12 cellular contexts compared by ENCODE assay signal in genomic region chr3:149902498-149903139, GRCh38.
DNase-seq lines count a peak whose midpoint lies in the region; ATAC-seq and TF ChIP-seq lines count a peak whose summit lies in the region.
"Had no signal": no experiment of that assay in that cellular context is flagged by ENCODE, and none has a peak within 500 bp of the region (broad histone marks: within the 10 kb centered on the region; RNA-seq: fewer than 3 reads in every experiment).

No MANE protein-coding gene starts in this region.

- H3K27ac Mint-ChIP-seq in activated CD8-positive, alpha-beta T cell treated with anti-CD3 and anti-CD28 coated beads for 36 hours, result no peak overlapping the region
- no peak overlapping the region for H3K27ac Mint-ChIP-seq in activated CD8-positive, alpha-beta T cell treated with anti-CD3 and anti-CD28 coated beads, Interleukin-2, amount 10 ng/mL, durations not matched to agents 7 days and 5 days
- peak overlapping the region; percentile 1 for H3K27ac Mint-ChIP-seq in central memory CD8-positive, alpha-beta T cell (ENCODE audit: low read depth)
- H3K27ac Mint-ChIP-seq in activated naive CD4-positive, alpha-beta T cell treated with anti-CD3 and anti-CD28 coated beads for 36 hours, result no peak overlapping the region
- H3K27ac Mint-ChIP-seq: T-helper 2 cell treated with Interferon-gamma antibody and Interleukin-4, amounts not matched to agents 5 μg/mL and 100 μg/mL, for 36 hours had no signal

- H3K36me3 Mint-ChIP-seq in activated CD8-positive, alpha-beta T cell treated with anti-CD3 and anti-CD28 coated beads for 36 hours (ENCODE audit: low read depth), result peaks cover 5% of the 10 kb centered on the region
- H3K36me3 Mint-ChIP-seq in activated CD8-positive, alpha-beta T cell treated with anti-CD3 and anti-CD28 coated beads, Interleukin-2, amount 10 ng/mL, durations not matched to agents 7 days and 5 days (ENCODE audit: low read depth), result peaks cover 11% of the 10 kb centered on the region
- H3K36me3 Mint-ChIP-seq in central memory CD8-positive, alpha-beta T cell (ENCODE audit: insufficient read depth), result no peaks in the 10 kb centered on the region
- peaks cover 15% of the 10 kb centered on the region for H3K36me3 Mint-ChIP-seq in activated naive CD4-positive, alpha-beta T cell treated with anti-CD3 and anti-CD28 coated beads for 36 hours (ENCODE audit: low read depth)

- no peak overlapping the region for H3K27ac ChIP-seq in smooth muscle cell (ENCODE audit: low read depth)
- H3K27ac ChIP-seq: hepatocyte had no signal

- no peak overlapping the region for H3K4me2 ChIP-seq in smooth muscle cell
- H3K4me2 ChIP-seq: hepatocyte had no signal

- H3K4me1 Mint-ChIP-seq in activated CD8-positive, alpha-beta T cell treated with anti-CD3 and anti-CD28 coated beads for 36 hours (ENCODE audit: low read depth), result no peaks in the 10 kb centered on the region
- no peaks in the 10 kb centered on the region for H3K4me1 Mint-ChIP-seq in activated CD8-positive, alpha-beta T cell treated with anti-CD3 and anti-CD28 coated beads, Interleukin-2, amount 10 ng/mL, durations not matched to agents 7 days and 5 days (ENCODE audit: low read depth)
- peaks cover 13% of the 10 kb centered on the region for H3K4me1 Mint-ChIP-seq in central memory CD8-positive, alpha-beta T cell
- H3K4me1 Mint-ChIP-seq in activated naive CD4-positive, alpha-beta T cell treated with anti-CD3 and anti-CD28 coated beads for 36 hours (ENCODE audit: low read depth), result no peaks in the 10 kb centered on the region

- TF ChIP-seq CTCF in activated CD8-positive, alpha-beta T cell treated with anti-CD3 and anti-CD28 coated beads for 36 hours (IDR thresholded peaks at IDR 0.05), result peak; percentile 27
- TF ChIP-seq CTCF in smooth muscle cell (IDR thresholded peaks at IDR 0.05; ENCODE audit: borderline replicate concordance, insufficient read depth, poor library complexity, severe bottlenecking), result peak; percentile 18

- no peak overlapping the region for H2AFZ ChIP-seq in smooth muscle cell (ENCODE audit: low read depth)
- H2AFZ ChIP-seq: hepatocyte had no signal

- POLR2A ChIA-PET in activated CD8-positive, alpha-beta T cell treated with anti-CD3 and anti-CD28 coated beads for 36 hours (lab: Charles Lee), result no interaction called here
- POLR2A ChIA-PET in activated CD8-positive, alpha-beta T cell treated with anti-CD3 and anti-CD28 coated beads, Interleukin-2, amount 10 ng/mL, durations not matched to agents 7 days and 5 days (lab: Charles Lee), result no interaction called here

- H3K9me3 ChIP-seq in smooth muscle cell (replicated peaks; ENCODE audit: low read depth), result no peaks in the 10 kb centered on the region
- H3K9me3 ChIP-seq: mucosa of descending colon had no signal

- H4K20me1 ChIP-seq in smooth muscle cell (ENCODE audit: low read depth), result no peaks in the 10 kb centered on the region

- H3K4me3 Mint-ChIP-seq in activated CD8-positive, alpha-beta T cell treated with anti-CD3 and anti-CD28 coated beads for 36 hours, result no peak overlapping the region
- H3K4me3 Mint-ChIP-seq in activated CD8-positive, alpha-beta T cell treated with anti-CD3 and anti-CD28 coated beads, Interleukin-2, amount 10 ng/mL, durations not matched to agents 7 days and 5 days, result no peak overlapping the region
- no peak overlapping the region for H3K4me3 Mint-ChIP-seq in central memory CD8-positive, alpha-beta T cell
- H3K4me3 Mint-ChIP-seq in activated naive CD4-positive, alpha-beta T cell treated with anti-CD3 and anti-CD28 coated beads for 36 hours, result no peak overlapping the region
- H3K4me3 Mint-ChIP-seq: IgD-negative memory B cell; T-helper 2 cell treated with Interferon-gamma antibody and Interleukin-4, amounts not matched to agents 5 μg/mL and 100 μg/mL, for 36 hours had no signal

- no peaks in the 10 kb centered on the region for H3K36me3 ChIP-seq in smooth muscle cell (ENCODE audit: low read depth)

- CTCF ChIA-PET in activated CD8-positive, alpha-beta T cell treated with anti-CD3 and anti-CD28 coated beads for 36 hours (lab: Charles Lee), result interaction anchor here (1.0 to 1.6 kb wide), 3 partner anchors 12 to 131 kb away, joined by 3 to 4 read pairs (median 4); no protein-coding TSS in a partner anchor
- CTCF ChIA-PET in activated CD8-positive, alpha-beta T cell treated with anti-CD3 and anti-CD28 coated beads, Interleukin-2, amount 10 ng/mL, durations not matched to agents 7 days and 5 days (lab: Charles Lee), result interaction anchor here (0.8 to 0.9 kb wide), 2 partner anchors 10 to 23 kb away, joined by 3 to 4 read pairs; no protein-coding TSS in a partner anchor
- CTCF ChIA-PET in activated naive CD4-positive, alpha-beta T cell treated with anti-CD3 and anti-CD28 coated beads for 36 hours (lab: Charles Lee), result interaction anchor here (0.6 kb wide), 1 partner anchor 617 kb away, joined by 3 read pairs; no protein-coding TSS in a partner anchor

- WGBS in smooth muscle cell (ENCODE audit: low lambda C conversion rate), result 84% methylated on average over 3 of the region's 3 CpGs

- H3K9ac ChIP-seq in smooth muscle cell (ENCODE audit: low read depth), result no peak overlapping the region

- no peaks in the 10 kb centered on the region for H3K4me1 ChIP-seq in smooth muscle cell (ENCODE audit: low read depth)

- no peaks in the 10 kb centered on the region for H3K9me3 Mint-ChIP-seq in activated CD8-positive, alpha-beta T cell treated with anti-CD3 and anti-CD28 coated beads for 36 hours
- H3K9me3 Mint-ChIP-seq in activated CD8-positive, alpha-beta T cell treated with anti-CD3 and anti-CD28 coated beads, Interleukin-2, amount 10 ng/mL, durations not matched to agents 7 days and 5 days (ENCODE audit: insufficient read depth), result no peaks in the 10 kb centered on the region
- H3K9me3 Mint-ChIP-seq in central memory CD8-positive, alpha-beta T cell, result no peaks in the 10 kb centered on the region
- H3K9me3 Mint-ChIP-seq in activated naive CD4-positive, alpha-beta T cell treated with anti-CD3 and anti-CD28 coated beads for 36 hours, result no peaks in the 10 kb centered on the region
- H3K9me3 Mint-ChIP-seq: IgD-negative memory B cell; T-helper 2 cell treated with Interferon-gamma antibody and Interleukin-4, amounts not matched to agents 5 μg/mL and 100 μg/mL, for 36 hours had no signal

- H3F3A ChIP-seq in smooth muscle cell (ENCODE audit: low read depth), result no peaks in the 10 kb centered on the region

- ATAC-seq in activated CD8-positive, alpha-beta T cell treated with anti-CD3 and anti-CD28 coated beads for 36 hours, result no peak
- ATAC-seq in activated CD8-positive, alpha-beta T cell treated with anti-CD3 and anti-CD28 coated beads, Interleukin-2, amount 10 ng/mL, durations not matched to agents 7 days and 5 days, result no peak
- ATAC-seq in central memory CD8-positive, alpha-beta T cell (replicated peaks; ENCODE audit: extremely low read depth, poor library complexity, severe bottlenecking), result no peak
- ATAC-seq in GM21526 (IDR thresholded peaks at IDR 0.05; ENCODE audit: low FRiP score, unreplicated experiment) (no peak), GM21737 (IDR thresholded peaks at IDR 0.05; ENCODE audit: unreplicated experiment) (no peak)
- ATAC-seq: mucosa of descending colon had no signal

- intact Hi-C loops in activated CD8-positive, alpha-beta T cell treated with anti-CD3 and anti-CD28 coated beads for 36 hours (cut with micrococcal nuclease), result no loop called here
- intact Hi-C loops in activated naive CD4-positive, alpha-beta T cell treated with anti-CD3 and anti-CD28 coated beads for 36 hours (cut with micrococcal nuclease), result no loop called here

- no peak overlapping the region for H3K4me3 ChIP-seq in smooth muscle cell
- H3K4me3 ChIP-seq: hepatocyte, mucosa of descending colon had no signal

- no peaks in the 10 kb centered on the region for H3K27me3 ChIP-seq in smooth muscle cell (ENCODE audit: low read depth)
- H3K27me3 ChIP-seq: hepatocyte had no signal

- H3K79me2 ChIP-seq in smooth muscle cell (ENCODE audit: low read depth), result no peaks in the 10 kb centered on the region
- H3K79me2 ChIP-seq: hepatocyte had no signal

- no peaks in the 10 kb centered on the region for H3K27me3 Mint-ChIP-seq in activated CD8-positive, alpha-beta T cell treated with anti-CD3 and anti-CD28 coated beads for 36 hours
- no peaks in the 10 kb centered on the region for H3K27me3 Mint-ChIP-seq in activated CD8-positive, alpha-beta T cell treated with anti-CD3 and anti-CD28 coated beads, Interleukin-2, amount 10 ng/mL, durations not matched to agents 7 days and 5 days (ENCODE audit: low read depth)
- H3K27me3 Mint-ChIP-seq in central memory CD8-positive, alpha-beta T cell, result no peaks in the 10 kb centered on the region
- no peaks in the 10 kb centered on the region for H3K27me3 Mint-ChIP-seq in activated naive CD4-positive, alpha-beta T cell treated with anti-CD3 and anti-CD28 coated beads for 36 hours (ENCODE audit: low read depth)
- H3K27me3 Mint-ChIP-seq: IgD-negative memory B cell had no signal

- DNase-seq in activated CD8-positive, alpha-beta T cell treated with anti-CD3 and anti-CD28 coated beads for 36 hours, result no peak
- no peak for DNase-seq in activated CD8-positive, alpha-beta T cell treated with anti-CD3 and anti-CD28 coated beads, Interleukin-2, amount 10 ng/mL, durations not matched to agents 7 days and 5 days
- peak; percentile 11 for DNase-seq in M059J (ENCODE audit: low read depth)
- DNase-seq in central memory CD8-positive, alpha-beta T cell (ENCODE audit: low spot score in 2 of 2), result no peak
- no peak for DNase-seq in smooth muscle cell (lab: John Stamatoyannopoulos, UW; ENCODE audit: unreplicated experiment)
- DNase-seq in activated naive CD4-positive, alpha-beta T cell treated with anti-CD3 and anti-CD28 coated beads for 36 hours, result no peak
- DNase-seq: mucosa of descending colon had no signal
